Comparison of ENCODE assay signal across 3 cellular contexts in genomic region chr9:12891588-12891987, GRCh38.
"Had no signal": no experiment of that assay in that cellular context is flagged by ENCODE, and none has a peak within 500 bp of the region (broad histone marks: within the 10 kb centered on the region; RNA-seq: fewer than 3 reads in every experiment).

No MANE protein-coding gene starts in this region.

- H3K4me3 ChIP-seq: GM12878 had no signal

- DNase-seq: GDM1, GF-D8 had no signal

- ATAC-seq: GM12878 had no signal
